ENCODE assay signal across 8 cellular contexts in genomic region chr14:100047600-100047999, GRCh38.
"Had no signal": no experiment of that assay in that cellular context is flagged by ENCODE, and none has a peak within 500 bp of the region (broad histone marks: within the 10 kb centered on the region; RNA-seq: fewer than 3 reads in every experiment).

No MANE protein-coding gene starts in this region.

- DNase-seq: GDM1, GF-D8 had no signal

- FAIRE-seq: G401.6, GM12878, GM12891, GM12892, GM18507, GM19239 had no signal

- H3K4me3 ChIP-seq: GM12878 had no signal

- ATAC-seq: GM12878 had no signal
